ENCODE assay signal across 8 cellular contexts in genomic region chr17:47253541-47254402, GRCh38. TPM values are rescaled to one million over a fixed set of nuclear protein-coding genes. Genes with fewer than 3 reads are reported as not detected.
A peak's percentile ranks its signal among the peaks of the same experiment; 100 is the strongest.
DNase-seq lines count a peak whose midpoint lies in the region; ATAC-seq, FAIRE-seq and TF ChIP-seq lines count a peak whose summit lies in the region.

Gene ITGB3 (plus strand): TSS chr17:47253827. CDS start chr17:47253862, 35 bp downstream.

- no peaks in the 10 kb centered on the region for H3K27me3 ChIP-seq in astrocyte (ENCODE audit: insufficient read depth, low read length)

- H3K27me3 Mint-ChIP-seq in astrocyte (ENCODE audit: low read depth, unreplicated experiment), result peaks cover 5% of the 10 kb centered on the region

- H2AFZ ChIP-seq in astrocyte (ENCODE audit: low read depth, low read length), result peak within 1 kb of the TSS; percentile 90

- FAIRE-seq in astrocyte (lab: Jason Lieb, UNC), result no peak

- H3K4me2 ChIP-seq in astrocyte (ENCODE audit: low read length), result peak within 1 kb of the TSS; percentile 97

- H3K4me3 ChIP-seq in astrocyte (ENCODE audit: insufficient read depth, low read depth, low read length), result peak within 1 kb of the TSS; percentile 68
- peak within 1 kb of the TSS; percentile 63 for H3K4me3 ChIP-seq in iPS-11a (ENCODE audit: low read depth, low read length)
- H3K4me3 ChIP-seq in skeletal muscle cell (ENCODE audit: low read depth, low read length), result peak within 1 kb of the TSS; percentile 79

- peaks cover 5% of the 10 kb centered on the region for H3K36me3 Mint-ChIP-seq in astrocyte (ENCODE audit: low read depth, unreplicated experiment)

- TF ChIP-seq CTCF in astrocyte (IDR thresholded peaks at IDR 0.05; ENCODE audit: insufficient read depth, low read depth, low read length), result no peak

- no peaks in the 10 kb centered on the region for H3K36me3 ChIP-seq in astrocyte (ENCODE audit: insufficient read depth, low read length)

- peak within 1 kb of the TSS; percentile 43 for H3K27ac ChIP-seq in astrocyte (ENCODE audit: low read depth, low read length)

- DNase-seq in EL (peak; percentile 82), GOT3 (lab: John Stamatoyannopoulos, UW) (peak; percentile 56), M059J (ENCODE audit: low read depth) (peak; percentile 76), T-helper 22 cell (ENCODE audit: low read depth) (peak; percentile 25), astrocyte (ENCODE audit: low read depth) (peak; percentile 65), skeletal muscle cell (ENCODE audit: low read depth) (no peak)

- H3K9me3 ChIP-seq in astrocyte (ENCODE audit: insufficient read depth, low read depth, low read length), result no peaks in the 10 kb centered on the region

- ATAC-seq in GM21515 (IDR thresholded peaks at IDR 0.05; ENCODE audit: unreplicated experiment), result no peak

- H3K9ac ChIP-seq in astrocyte (ENCODE audit: low read length), result peak within 1 kb of the TSS; percentile 82

- peaks cover 7% of the 10 kb centered on the region for H3K9me3 Mint-ChIP-seq in astrocyte (ENCODE audit: unreplicated experiment)

- peaks cover 35% of the 10 kb centered on the region for H3K4me1 Mint-ChIP-seq in astrocyte (ENCODE audit: low read depth, unreplicated experiment)

- H3K27ac Mint-ChIP-seq in astrocyte (ENCODE audit: unreplicated experiment), result peak within 1 kb of the TSS; percentile 94

- H3K4me3 Mint-ChIP-seq in astrocyte (ENCODE audit: unreplicated experiment), result peak within 1 kb of the TSS; percentile 99

- H3K79me2 ChIP-seq in astrocyte (ENCODE audit: insufficient read depth, low read length), result peaks cover 21% of the 10 kb centered on the region

- H4K20me1 ChIP-seq in astrocyte (ENCODE audit: insufficient read depth, low read length), result no peaks in the 10 kb centered on the region

- peaks cover 19% of the 10 kb centered on the region for H3K4me1 ChIP-seq in astrocyte (ENCODE audit: insufficient read depth, low read length)

RNA-seq across cellular contexts. Expression of gene ITGB3, which starts in this region (rescaled TPM):
- 0.94 and 3.1 TPM in 2 replicates for total RNA-seq in M059J (2014; rRNA removed; shearing (Covaris generic))
- total RNA-seq in astrocyte, result 44.0 and 59.2 TPM in 2 replicates

Comparison
In these comparisons a context has a peak if more than half of its experiments do, and no peak if none do; other contexts are left out.
1. RNA of gene ITGB3 (total RNA-seq): 44.0 to 59.2 TPM in astrocyte; 0.94 to 3.1 TPM in M059J; every median in the first group is over 10 times any median in the second.
2. Peak in every context shown above with its lines, with median percentiles within 50 percentile points of each other: H3K4me3 ChIP-seq.